Comparison of ENCODE assay signal across 9 cellular contexts in the genomic region with DNA sequence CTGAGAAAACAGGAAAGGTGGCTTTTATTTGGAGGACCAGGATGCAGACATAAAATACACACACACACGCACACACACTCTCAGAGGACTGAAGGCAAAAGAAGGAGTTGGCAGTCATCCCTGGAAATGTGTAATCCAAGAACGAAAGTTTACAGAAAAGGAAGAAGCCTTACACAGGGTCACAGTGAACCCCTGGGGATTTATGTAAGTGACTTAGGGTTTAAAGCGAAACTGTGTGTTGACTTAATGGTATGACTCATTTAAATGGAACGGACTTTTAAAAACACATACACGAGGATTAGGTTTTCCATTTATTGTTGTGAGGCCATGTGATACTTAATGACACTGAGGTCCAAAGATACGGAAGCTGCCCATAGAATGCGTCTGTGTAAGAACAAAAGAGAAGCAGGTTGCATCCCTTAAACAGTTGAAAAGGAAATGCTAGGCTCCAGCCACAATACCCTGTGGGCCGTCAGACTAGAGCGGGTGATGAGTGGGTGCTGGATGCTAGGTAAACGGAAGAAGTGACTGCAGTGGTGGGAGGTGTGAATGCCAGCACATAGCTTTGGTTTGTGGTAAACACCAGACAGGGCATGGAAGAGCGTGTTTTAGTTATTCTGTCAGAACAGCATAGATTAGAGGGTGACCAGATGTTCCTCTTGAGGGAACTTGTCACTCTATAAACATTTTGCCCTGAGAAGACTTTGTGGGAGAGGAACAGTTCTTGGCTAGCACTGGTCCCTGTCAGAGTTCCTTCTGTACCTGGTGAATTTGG. TPM values are rescaled to one million over a fixed set of nuclear protein-coding genes. Genes with fewer than 3 reads are reported as not detected.
DNase-seq lines count a peak whose midpoint lies in the region; ATAC-seq lines count a peak whose summit lies in the region.
"Had no signal": no experiment of that assay in that cellular context is flagged by ENCODE, and none has a peak within 500 bp of the region (broad histone marks: within the 10 kb centered on the region; RNA-seq: fewer than 3 reads in every experiment).

No MANE protein-coding gene starts in this region.

- peaks cover 9% of the 10 kb centered on the region for H3K4me1 ChIP-seq in HAP-1
- peaks cover 15 to 16% of the 10 kb centered on the region in 2 donors for H3K4me1 ChIP-seq in duodenal mucosa (ENCODE audit: control insufficient read depth in 1 of 2, insufficient read depth in 2 of 2, low read length in 2 of 2)

- no peaks in the 10 kb centered on the region for H3K9me3 Mint-ChIP-seq in activated CD4-positive, alpha-beta T cell treated with anti-CD3 and anti-CD28 coated beads, Interleukin-2, amount 10 ng/mL, durations not matched to agents 7 days and 5 days
- no peaks in the 10 kb centered on the region for H3K9me3 Mint-ChIP-seq in natural killer cell treated with Interleukin-12 subunit alpha and Interleukin-12 subunit beta and Interleukin-15 and Interleukin-18, amount 100 ng/mL, for 72 hours

- no peak overlapping the region for H3K4me3 ChIP-seq in HAP-1
- peak overlapping the region in 1 of 2 donors; percentile 34 for H3K4me3 ChIP-seq in duodenal mucosa (ENCODE audit: low read depth in 1 of 2, low read length in 2 of 2)

- in situ Hi-C loops in HAP-1 (cut with MboI; ENCODE audit: low sequenced_read_pairs), result no loop called here

- H3K27me3 ChIP-seq in HAP-1 (ENCODE audit: low read depth) (no peaks in the 10 kb centered on the region), duodenal mucosa (ENCODE audit: control insufficient read depth in 1 of 2, insufficient read depth in 2 of 2, low read length in 2 of 2) (no peaks in the 10 kb centered on the region)

- no peak overlapping the region for H3K27ac Mint-ChIP-seq in activated CD4-positive, alpha-beta T cell treated with anti-CD3 and anti-CD28 coated beads, Interleukin-2, amount 10 ng/mL, durations not matched to agents 7 days and 5 days
- peak overlapping the region; percentile 53 to 59 for H3K27ac Mint-ChIP-seq in natural killer cell treated with Interleukin-12 subunit alpha and Interleukin-12 subunit beta and Interleukin-15 and Interleukin-18, amount 100 ng/mL, for 72 hours

- H3K36me3 Mint-ChIP-seq in activated CD4-positive, alpha-beta T cell treated with anti-CD3 and anti-CD28 coated beads, Interleukin-2, amount 10 ng/mL, durations not matched to agents 7 days and 5 days (ENCODE audit: low read depth), result no peaks in the 10 kb centered on the region
- no peaks in the 10 kb centered on the region for H3K36me3 Mint-ChIP-seq in natural killer cell treated with Interleukin-12 subunit alpha and Interleukin-12 subunit beta and Interleukin-15 and Interleukin-18, amount 100 ng/mL, for 72 hours
- H3K36me3 Mint-ChIP-seq: brain had no signal

- peak overlapping the region; percentile 5 for H3K4me3 Mint-ChIP-seq in activated CD4-positive, alpha-beta T cell treated with anti-CD3 and anti-CD28 coated beads, Interleukin-2, amount 10 ng/mL, durations not matched to agents 7 days and 5 days
- peak overlapping the region; percentile 69 for H3K4me3 Mint-ChIP-seq in natural killer cell treated with Interleukin-12 subunit alpha and Interleukin-12 subunit beta and Interleukin-15 and Interleukin-18, amount 100 ng/mL, for 72 hours
- H3K4me3 Mint-ChIP-seq: brain had no signal

- peak overlapping the region in 1 of 2 donors; percentile 18 for H3K9ac ChIP-seq in duodenal mucosa (ENCODE audit: low read depth in 1 of 2, low read length in 2 of 2)

- H3K27me3 Mint-ChIP-seq in activated CD4-positive, alpha-beta T cell treated with anti-CD3 and anti-CD28 coated beads, Interleukin-2, amount 10 ng/mL, durations not matched to agents 7 days and 5 days, result peaks cover 39% of the 10 kb centered on the region
- peaks cover 41 to 48% of the 10 kb centered on the region in 2 donors for H3K27me3 Mint-ChIP-seq in natural killer cell treated with Interleukin-12 subunit alpha and Interleukin-12 subunit beta and Interleukin-15 and Interleukin-18, amount 100 ng/mL, for 72 hours

- peaks cover 16% of the 10 kb centered on the region for H3K4me1 Mint-ChIP-seq in activated CD4-positive, alpha-beta T cell treated with anti-CD3 and anti-CD28 coated beads, Interleukin-2, amount 10 ng/mL, durations not matched to agents 7 days and 5 days
- peaks cover 26 to 29% of the 10 kb centered on the region in 2 donors for H3K4me1 Mint-ChIP-seq in natural killer cell treated with Interleukin-12 subunit alpha and Interleukin-12 subunit beta and Interleukin-15 and Interleukin-18, amount 100 ng/mL, for 72 hours (ENCODE audit: low read depth in 2 of 2)

- CTCF ChIA-PET in activated CD4-positive, alpha-beta T cell treated with anti-CD3 and anti-CD28 coated beads, Interleukin-2, amount 10 ng/mL, durations not matched to agents 7 days and 5 days (lab: Charles Lee), result interaction anchor here (0.6 to 0.7 kb wide), 2 partner anchors 1406 to 1741 kb away, joined by 3 read pairs; no protein-coding TSS in a partner anchor

- peak; percentile 99 for ATAC-seq in natural killer cell treated with Interleukin-12 subunit alpha and Interleukin-12 subunit beta and Interleukin-15 and Interleukin-18, amount 100 ng/mL, for 72 hours

- peak overlapping the region; percentile 15 for H3K27ac ChIP-seq in duodenal mucosa (ENCODE audit: low read depth, low read length)

- POLR2A ChIA-PET in activated CD4-positive, alpha-beta T cell treated with anti-CD3 and anti-CD28 coated beads, Interleukin-2, amount 10 ng/mL, durations not matched to agents 7 days and 5 days (lab: Charles Lee), result no interaction called here

- no peaks in the 10 kb centered on the region for H3K9me3 ChIP-seq in HAP-1
- no peaks in the 10 kb centered on the region for H3K9me3 ChIP-seq in duodenal mucosa (ENCODE audit: control insufficient read depth in 1 of 2, low read length in 2 of 2)

- DNase-seq in ELR (ENCODE audit: low read depth), result peak; percentile 98
- peak; percentile 66 to 92 for DNase-seq in HAP-1 (ENCODE audit: low spot score in 2 of 2)
- peak; percentile 97 for DNase-seq in MV-4-11 (lab: John Stamatoyannopoulos, UW)
- DNase-seq in activated CD4-positive, alpha-beta T cell treated with anti-CD3 and anti-CD28 coated beads, Interleukin-2, amount 10 ng/mL, durations not matched to agents 7 days and 5 days, result peak; percentile 53
- DNase-seq in natural killer cell treated with Interleukin-12 subunit alpha and Interleukin-12 subunit beta and Interleukin-15 and Interleukin-18, amount 100 ng/mL, for 72 hours (ENCODE audit: low spot score), result peak; percentile 85
- DNase-seq in stromal cell of bone marrow (ENCODE audit: low read depth), result peak; percentile 98
- no peak for DNase-seq in midbrain (lab: John Stamatoyannopoulos, UW)

- H3K36me3 ChIP-seq in HAP-1 (replicated peaks), result no peaks in the 10 kb centered on the region
- H3K36me3 ChIP-seq in duodenal mucosa (ENCODE audit: control insufficient read depth in 1 of 2, insufficient read depth in 2 of 2, low read length in 2 of 2), result no peaks in the 10 kb centered on the region

RNA-seq across cellular contexts. Expression of gene BCL10, which starts 21.6 kb away (rescaled TPM):
- total RNA-seq in activated CD4-positive, alpha-beta T cell treated with anti-CD3 and anti-CD28 coated beads, Interleukin-2, amount 10 ng/mL, durations not matched to agents 7 days and 5 days, result 10 to 100 TPM; 26.3 to 29.9 TPM
- 10 to 100 TPM; 13.8 to 27.8 TPM for total RNA-seq in natural killer cell treated with Interleukin-12 subunit alpha and Interleukin-12 subunit beta and Interleukin-15 and Interleukin-18, amount 100 ng/mL, for 72 hours

RNA-seq across cellular contexts. Expression of gene C1orf52, which starts 38.6 kb away (rescaled TPM):
- 10 to 100 TPM; 24.5 to 26.4 TPM for total RNA-seq in activated CD4-positive, alpha-beta T cell treated with anti-CD3 and anti-CD28 coated beads, Interleukin-2, amount 10 ng/mL, durations not matched to agents 7 days and 5 days
- total RNA-seq in natural killer cell treated with Interleukin-12 subunit alpha and Interleukin-12 subunit beta and Interleukin-15 and Interleukin-18, amount 100 ng/mL, for 72 hours, result 10 to 100 TPM; 28.6 to 29.6 TPM
